8 cellular contexts compared by ENCODE assay signal in genomic region chr7:116354546-116355422, GRCh38.
DNase-seq lines count a peak whose midpoint lies in the region; ATAC-seq, FAIRE-seq and TF ChIP-seq lines count a peak whose summit lies in the region.

No MANE protein-coding gene starts in this region.

- no peaks in the 10 kb centered on the region for H3K27me3 ChIP-seq in adipocyte (replicated peaks; ENCODE audit: control insufficient read depth, insufficient read depth, low read length)

- TF ChIP-seq CTCF in HEK293 (tag by site-specific recombination; IDR thresholded peaks at IDR 0.05) = no peak

- peak overlapping the region; percentile 73 for H3K9ac ChIP-seq in adipocyte (ENCODE audit: low read length)

- H3K4me1 Mint-ChIP-seq in activated naive CD4-positive, alpha-beta T cell treated with anti-CD3 and anti-CD28 coated beads, Interleukin-2, amount 10 ng/mL, durations not matched to agents 7 days and 5 days = no peaks in the 10 kb centered on the region

- CTCF ChIA-PET in HEK293 (lab: Yijun Ruan, JAX) = no interaction called here
- CTCF ChIA-PET in activated naive CD4-positive, alpha-beta T cell treated with anti-CD3 and anti-CD28 coated beads, Interleukin-2, amount 10 ng/mL, durations not matched to agents 7 days and 5 days (lab: Charles Lee) = no interaction called here

- DNase-seq in adipocyte (ENCODE audit: low read depth) (peak; percentile 96), left ventricle myocardium superior (peak; percentile 75), globus pallidus (ENCODE audit: low spot score) (no peak), GM12892 (ENCODE audit: insufficient read length) (no peak)
- no peak for DNase-seq in activated naive CD4-positive, alpha-beta T cell treated with anti-CD3 and anti-CD28 coated beads, Interleukin-2, amount 10 ng/mL, durations not matched to agents 7 days and 5 days

- no peaks in the 10 kb centered on the region for H3K36me3 ChIP-seq in HEK293 (ENCODE audit: control insufficient read depth in 2 of 2, insufficient read depth in 1 of 2, low read length in 2 of 2)
- no peaks in the 10 kb centered on the region for H3K36me3 ChIP-seq in adipocyte (ENCODE audit: control insufficient read depth, insufficient read depth, low read length, severe bottlenecking)

- H3K27me3 Mint-ChIP-seq in activated naive CD4-positive, alpha-beta T cell treated with anti-CD3 and anti-CD28 coated beads, Interleukin-2, amount 10 ng/mL, durations not matched to agents 7 days and 5 days = peaks cover 16% of the 10 kb centered on the region

- intact Hi-C loops in left ventricle myocardium superior (cut with micrococcal nuclease) = loop anchor here (10.0 kb wide), 2 partner anchors 80 to 180 kb away; no protein-coding TSS in a partner anchor

- no peaks in the 10 kb centered on the region for H3K9me3 Mint-ChIP-seq in activated naive CD4-positive, alpha-beta T cell treated with anti-CD3 and anti-CD28 coated beads, Interleukin-2, amount 10 ng/mL, durations not matched to agents 7 days and 5 days

- H3K27ac Mint-ChIP-seq in activated naive CD4-positive, alpha-beta T cell treated with anti-CD3 and anti-CD28 coated beads, Interleukin-2, amount 10 ng/mL, durations not matched to agents 7 days and 5 days = no peak overlapping the region

- H3K36me3 Mint-ChIP-seq in activated naive CD4-positive, alpha-beta T cell treated with anti-CD3 and anti-CD28 coated beads, Interleukin-2, amount 10 ng/mL, durations not matched to agents 7 days and 5 days = no peaks in the 10 kb centered on the region

- H3K27ac ChIP-seq in HEK293 (ENCODE audit: extremely low read depth, low read depth, low read length) (no peak overlapping the region; the same call in 1 of the 2 replicates), skin epidermis (peak overlapping the region in 20 of 21 experiments; percentile 16 to 87 (median 74))

- FAIRE-seq in GM12892 (lab: Jason Lieb, UNC) = no peak

- H3K4me3 Mint-ChIP-seq in activated naive CD4-positive, alpha-beta T cell treated with anti-CD3 and anti-CD28 coated beads, Interleukin-2, amount 10 ng/mL, durations not matched to agents 7 days and 5 days = no peak overlapping the region

- TF ChIP-seq POLR2A in GM12892 (IDR thresholded peaks at IDR 0.05; ENCODE audit: low read depth, low read length) = no peak

- H3K4me3 ChIP-seq in HEK293 (ENCODE audit: low read depth, low read length) (no peak overlapping the region), adipocyte (ENCODE audit: low read length) (peak overlapping the region; percentile 68), skin epidermis (no peak overlapping the region)

- H3K4me1 ChIP-seq in HEK293 (ENCODE audit: control insufficient read depth, insufficient read depth, low read length) (peaks cover 19% of the 10 kb centered on the region), adipocyte (ENCODE audit: control insufficient read depth, insufficient read depth, low read length) (peaks cover 53% of the 10 kb centered on the region)

- ATAC-seq in left ventricle myocardium superior (peak; percentile 83), HG02642 (IDR thresholded peaks at IDR 0.05; ENCODE audit: poor library complexity, unreplicated experiment) (no peak)

- H3K9me3 ChIP-seq in HEK293 (ENCODE audit: control insufficient read depth, insufficient read depth, low read depth, low read length) = no peaks in the 10 kb centered on the region
- H3K9me3 ChIP-seq in adipocyte (ENCODE audit: control insufficient read depth, low read length) = no peaks in the 10 kb centered on the region

- POLR2A ChIA-PET in HEK293 (lab: Yijun Ruan, JAX) = no interaction called here

TF ChIP-seq in HEK293, 187 proteins besides CTCF, POLR2A, EP300 and RAD21 (continues in another document):
- TF ChIP-seq HIC1 (tag by site-specific recombination; IDR thresholded peaks at IDR 0.05) (no peak), ZNF362 (tag by site-specific recombination; IDR thresholded peaks at IDR 0.05) (no peak), ZFP69B (tag by site-specific recombination; IDR thresholded peaks at IDR 0.05) (no peak), ZNF366 (tag by site-specific recombination; conservative IDR thresholded peaks at IDR 0.05) (no peak; the same call in 1 of the 2 replicates), PRDM2 (tag by site-specific recombination; IDR thresholded peaks at IDR 0.05; ENCODE audit: borderline replicate concordance) (no peak), ZBTB48 (tag by site-specific recombination; IDR thresholded peaks at IDR 0.05) (no peak), ZNF843 (tag by site-specific recombination; IDR thresholded peaks at IDR 0.05) (no peak), ZNF785 (tag by site-specific recombination; IDR thresholded peaks at IDR 0.05) (no peak), KLF9 (tag by site-specific recombination; IDR thresholded peaks at IDR 0.05; ENCODE audit: low read depth) (no peak), ZNF544 (tag by site-specific recombination; IDR thresholded peaks at IDR 0.05) (no peak), FEZF1 (tag by site-specific recombination; IDR thresholded peaks at IDR 0.05) (no peak), ZNF501 (tag by site-specific recombination; IDR thresholded peaks at IDR 0.05) (no peak)

Comparison
In these comparisons a context has a peak if more than half of its experiments do, and no peak if none do; other contexts are left out.
1. DNase-seq: peak in adipocyte (single experiment) and left ventricle myocardium superior (single experiment); none in globus pallidus (single experiment), GM12892 (single experiment) and activated naive CD4-positive, alpha-beta T cell treated with anti-CD3 and anti-CD28 coated beads, Interleukin-2, amount 10 ng/mL, durations not matched to agents 7 days and 5 days (single experiment).